In the genomic region with DNA sequence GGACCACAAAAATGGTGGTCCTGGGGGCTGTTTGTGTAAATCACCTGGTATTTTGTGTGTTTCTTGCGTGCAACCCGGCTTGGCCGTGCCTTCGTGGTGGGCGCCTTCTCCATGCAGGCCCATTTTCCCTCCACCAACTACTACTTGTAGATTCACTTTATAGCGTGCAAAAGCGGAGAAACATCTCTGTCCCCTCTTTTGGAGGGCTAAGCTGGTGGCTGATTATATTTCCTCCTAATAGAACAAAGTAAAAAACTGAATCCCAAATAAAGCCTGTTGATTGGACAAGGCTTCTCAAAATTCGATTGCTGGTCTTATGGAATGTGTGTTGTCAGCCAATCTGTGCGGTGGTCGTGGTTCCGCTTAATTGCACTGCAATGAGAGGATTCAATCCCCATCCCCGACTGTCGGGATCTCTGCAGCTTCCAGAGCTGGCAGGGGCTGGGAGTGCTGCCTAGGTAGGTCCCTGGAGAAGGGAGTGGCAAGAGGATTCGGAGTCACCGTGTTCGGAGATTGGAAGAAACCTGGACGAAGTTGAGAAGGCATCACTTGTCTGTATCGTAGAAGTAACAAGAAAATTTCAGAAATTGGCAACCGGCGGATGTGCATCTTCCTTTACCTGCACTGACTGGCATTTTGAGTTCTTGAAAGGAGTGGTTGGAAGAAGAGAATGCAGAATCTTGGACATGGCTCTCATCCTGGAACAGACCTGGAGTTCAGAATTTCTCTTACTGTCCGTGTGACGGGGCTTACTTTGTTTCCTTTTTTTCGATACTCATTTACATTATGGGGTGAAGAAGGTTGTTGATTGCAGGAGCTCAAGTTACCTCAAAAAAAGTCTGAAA, we compare ENCODE assay signal across 8 cellular contexts. TPM values are rescaled to one million over a fixed set of nuclear protein-coding genes. Genes with fewer than 3 reads are reported as not detected.
DNase-seq lines count a peak whose midpoint lies in the region; ATAC-seq and FAIRE-seq lines count a peak whose summit lies in the region.

No MANE protein-coding gene starts in this region.

- no peak overlapping the region for H2AK5ac ChIP-seq in mesendoderm (ENCODE audit: low read length)

- peaks cover 2% of the 10 kb centered on the region for H3K36me3 ChIP-seq in mesendoderm (ENCODE audit: control insufficient read depth, insufficient read depth, low read length)

- no peak overlapping the region for H4K8ac ChIP-seq in mesendoderm (ENCODE audit: low read depth, low read length)

- peak overlapping the region; percentile 83 for H3K9ac ChIP-seq in mesendoderm (ENCODE audit: low read length)

- H3K56ac ChIP-seq in mesendoderm (ENCODE audit: low read length) = peak overlapping the region; percentile 89

- peak overlapping the region; percentile 86 for H3K27ac ChIP-seq in mesendoderm (ENCODE audit: low read depth, low read length)

- H3K79me2 ChIP-seq in mesendoderm (ENCODE audit: control insufficient read depth, insufficient read depth, low read length) = peaks cover 19% of the 10 kb centered on the region

- peaks cover 6% of the 10 kb centered on the region for H3K79me1 ChIP-seq in mesendoderm (ENCODE audit: low read length)

- no CpG with 5 or more reads among the region's 23 CpGs for WGBS in mesendoderm (ENCODE audit: extremely low coverage, insufficient coverage, low lambda C conversion rate)

- peaks cover 2% of the 10 kb centered on the region for H3K4me1 ChIP-seq in mesendoderm (ENCODE audit: control insufficient read depth, low read depth, low read length)

- peak overlapping the region; percentile 99 for H3K4ac ChIP-seq in mesendoderm (ENCODE audit: low read depth, low read length)

- H2BK15ac ChIP-seq in mesendoderm (replicated peaks; ENCODE audit: low read depth) = no peak overlapping the region

- ATAC-seq in GM21737 (IDR thresholded peaks at IDR 0.05; ENCODE audit: unreplicated experiment) = no peak
- no peak for ATAC-seq in GM19035 (IDR thresholded peaks at IDR 0.05; ENCODE audit: unreplicated experiment)

- no peak overlapping the region for H2BK120ac ChIP-seq in mesendoderm (ENCODE audit: low read depth, low read length)

- H4K5ac ChIP-seq in mesendoderm (ENCODE audit: low read length) = no peak overlapping the region

- peak overlapping the region; percentile 47 for H3K4me2 ChIP-seq in mesendoderm (ENCODE audit: low read length)

- H3K23ac ChIP-seq in mesendoderm (ENCODE audit: low read length) = peak overlapping the region; percentile 0

- peak overlapping the region; percentile 63 for H3K4me3 ChIP-seq in mesendoderm (ENCODE audit: low read length)

- peak in 2 of 3 donors; percentile 3 to 5 for DNase-seq in stimulated activated CD4-positive, alpha-beta T cell treated with anti-CD3 and anti-CD28 coated beads, Interleukin-12 subunit alpha, Interleukin-12 subunit beta, amount 100 ng/mL, for 48 hours (ENCODE audit: low read depth in 2 of 3, low spot score in 1 of 3)
- no peak for DNase-seq in stimulated activated CD4-positive, alpha-beta T cell treated with anti-CD3 and anti-CD28 coated beads, Interleukin-2, amount 100 ng/mL, for 24 hours
- DNase-seq in RPMI7951 (ENCODE audit: low read depth) (peak; percentile 29), ecto neural progenitor cell (ENCODE audit: low spot score) (peak; percentile 77), mesendoderm (peak; percentile 84), urothelium cell line (ENCODE audit: low spot score) (peak; percentile 52)

- no peak overlapping the region for H2BK5ac ChIP-seq in mesendoderm (ENCODE audit: low read length)

- no peaks in the 10 kb centered on the region for H3K27me3 ChIP-seq in mesendoderm (ENCODE audit: insufficient read depth, low read length, poor library complexity)

- H3K18ac ChIP-seq in mesendoderm (ENCODE audit: low read length) = peak overlapping the region; percentile 100

- peak; percentile 74 for FAIRE-seq in urothelium cell line (lab: Jason Lieb, UNC)

RNA-seq across cellular contexts. Expression of a gene that starts 1.1 kb away (rescaled TPM):
- 11.3 and 16.7 TPM in 2 replicates for total RNA-seq in RPMI7951 (2014; rRNA removed; shearing (Covaris generic))
- 40.0 TPM for polyA plus RNA-seq in mesendoderm (2013, experiment 1 of 2)
- polyA plus RNA-seq in mesendoderm (2013, experiment 2 of 2) = 39.0 TPM

RNA-seq across cellular contexts. Expression of a gene that starts 41.3 kb away (rescaled TPM):
- 17.2 and 19.7 TPM in 2 replicates for total RNA-seq in RPMI7951 (2014; rRNA removed; shearing (Covaris generic))
- polyA plus RNA-seq in mesendoderm (2013, experiment 1 of 2) = 11.9 TPM
- 11.1 TPM for polyA plus RNA-seq in mesendoderm (2013, experiment 2 of 2)

Comparison
In these comparisons a context has a peak if more than half of its experiments do, and no peak if none do; other contexts are left out.
1. DNase-seq: peak in stimulated activated CD4-positive, alpha-beta T cell treated with anti-CD3 and anti-CD28 coated beads, Interleukin-12 subunit alpha, Interleukin-12 subunit beta, amount 100 ng/mL, for 48 hours (2 of 3), RPMI7951 (single experiment), ecto neural progenitor cell (single experiment), mesendoderm (single experiment) and urothelium cell line (single experiment); none in stimulated activated CD4-positive, alpha-beta T cell treated with anti-CD3 and anti-CD28 coated beads, Interleukin-2, amount 100 ng/mL, for 24 hours (0 of 2).